26 cellular contexts compared by ENCODE assay signal in the genomic region with DNA sequence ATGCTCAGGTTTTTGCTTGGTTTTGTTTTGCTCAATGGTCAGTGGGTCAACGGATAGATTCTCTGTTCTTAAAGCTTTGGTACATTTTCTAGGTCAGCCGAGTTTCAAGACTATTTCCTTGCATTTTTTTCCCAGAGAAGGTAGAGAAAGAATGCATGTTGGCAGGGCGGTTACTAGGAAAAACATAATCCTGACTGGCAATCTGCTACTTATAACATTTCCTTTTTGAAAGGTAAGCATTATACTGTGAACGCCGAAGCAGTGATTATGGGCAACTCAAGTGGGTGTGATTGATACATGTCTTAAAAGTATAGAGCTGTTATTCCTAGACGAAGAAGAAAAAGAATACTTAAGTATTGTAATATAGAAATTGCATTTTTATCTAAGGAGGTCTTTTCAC.
"Had no signal": no experiment of that assay in that cellular context is flagged by ENCODE, and none has a peak within 500 bp of the region (broad histone marks: within the 10 kb centered on the region; RNA-seq: fewer than 3 reads in every experiment).

No MANE protein-coding gene starts in this region.

- H3K27ac ChIP-seq: breast epithelium, SK-N-MC, VCaP had no signal

- H3K4me1 ChIP-seq: breast epithelium had no signal

- H3K36me3 ChIP-seq: breast epithelium had no signal

- DNase-seq: activated CD4-positive, alpha-beta memory T cell treated with anti-CD3 and anti-CD28 coated beads, Interleukin-2, amount 10 ng/mL, durations not matched to agents 7 days and 5 days; activated CD4-positive, alpha-beta T cell treated with anti-CD3 and anti-CD28 coated beads, Interleukin-2, amount 10 ng/mL, durations not matched to agents 7 days and 5 days; activated CD4-positive, CD25-positive, alpha-beta regulatory T cell; activated gamma-delta T cell; activated naive CD4-positive, alpha-beta T cell treated with anti-CD3 and anti-CD28 coated beads, Interleukin-2, amount 10 ng/mL, durations not matched to agents 7 days and 5 days; activated naive CD8-positive, alpha-beta T cell treated with anti-CD3 and anti-CD28 coated beads for 36 hours; activated T-cell treated with anti-CD3 and anti-CD28 coated beads for 4 hours; activated T-cell treated with anti-CD3 and anti-CD28 coated beads, Interleukin-2, amount 50 U/mL, for 48 hours; anterior cingulate cortex; MM.1S; NCI-H1105; NCI-H1436; NCI-H1694 treated with DMSO at 0.1 percent for 48 hours; NCI-H2029 treated with DMSO at 0.1 percent for 48 hours; NCI-H345; NCI-H510A; NCI-H526 treated with DMSO at 0.1 percent for 48 hours; NCI-H82; T-cell; T-helper 2 cell; T1000 had no signal

- FAIRE-seq: HepG2 had no signal

- H3K4me3 ChIP-seq: breast epithelium, SK-N-MC had no signal

- H3K27me3 ChIP-seq: breast epithelium had no signal

- ATAC-seq: activated T-helper 17 cell treated with anti-CD3 and anti-CD28 coated beads, Interleukin-2, amount 50 U/mL, for 72 hours; HepG2; T-cell had no signal

- H3K9me3 ChIP-seq: breast epithelium had no signal
